In the genomic region with DNA sequence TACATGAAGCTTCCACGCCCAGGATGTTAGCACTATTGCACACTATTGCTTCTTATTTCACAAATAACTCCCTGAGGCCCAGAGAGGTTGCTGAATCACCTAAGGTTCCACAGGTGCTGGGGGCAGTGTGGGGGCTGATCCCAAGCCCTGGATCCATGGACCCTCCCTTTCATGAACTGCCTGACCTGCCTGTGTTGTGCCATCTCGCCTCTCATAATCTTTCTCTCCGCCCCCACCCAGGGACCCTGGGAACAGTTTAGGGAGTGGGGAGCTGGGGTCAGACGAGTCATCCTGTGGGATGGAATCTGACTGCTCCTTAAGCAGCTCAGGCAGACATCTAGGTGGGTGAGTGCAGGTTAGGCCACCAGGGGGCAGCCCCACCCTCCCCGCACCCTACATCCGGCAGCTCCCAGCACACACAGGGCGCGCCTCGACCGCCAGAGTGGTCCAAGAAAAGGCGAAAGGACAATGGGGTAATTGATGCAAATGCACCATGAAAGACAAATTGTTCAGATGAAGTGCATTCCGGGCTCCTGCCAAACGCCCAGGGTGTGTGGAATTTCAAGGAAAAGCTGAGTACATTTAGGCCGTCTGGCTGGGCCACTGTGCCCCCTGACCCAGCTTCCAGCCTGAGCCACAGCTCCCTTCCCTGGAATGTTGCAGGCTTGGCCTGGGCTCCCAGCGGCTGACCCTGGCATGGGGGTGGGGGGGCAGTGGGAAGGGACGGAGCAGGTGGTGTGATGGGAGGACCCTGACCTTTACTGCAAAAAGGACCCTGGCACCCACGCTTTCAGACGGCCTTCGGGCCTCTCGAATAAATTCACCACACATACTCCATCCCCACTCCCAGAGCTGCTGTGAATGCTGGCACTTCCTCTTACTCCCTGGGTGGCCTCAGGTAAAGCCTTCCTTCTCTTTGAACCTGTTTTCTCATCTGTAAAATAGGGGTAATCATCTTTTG, we compare ENCODE assay signal across 8 cellular contexts. TPM values are rescaled to one million over a fixed set of nuclear protein-coding genes. Genes with fewer than 3 reads are reported as not detected.
DNase-seq lines count a peak whose midpoint lies in the region; TF ChIP-seq lines count a peak whose summit lies in the region.

No MANE protein-coding gene starts in this region.

- peak; percentile 85 for TF ChIP-seq CTCF in AG09319 (IDR thresholded peaks at IDR 0.05; ENCODE audit: low read depth, low read length)
- peak; percentile 61 for TF ChIP-seq CTCF in HL-60 (IDR thresholded peaks at IDR 0.05; ENCODE audit: insufficient read depth, low read length)
- TF ChIP-seq CTCF in cardiac muscle cell (IDR thresholded peaks at IDR 0.05; ENCODE audit: low read depth, low read length): peak; percentile 90
- peak; percentile 77 to 86 (median 79) for TF ChIP-seq CTCF in vagina (IDR thresholded peaks at IDR 0.05)

- H3K9me3 ChIP-seq in cardiac muscle cell (ENCODE audit: low read depth) (no peaks in the 10 kb centered on the region), vagina (no peaks in the 10 kb centered on the region)

- H3K4me3 ChIP-seq in HL-60 (replicated peaks; ENCODE audit: insufficient read depth, low read length): no peak overlapping the region
- H3K4me3 ChIP-seq in cardiac muscle cell: no peak overlapping the region
- no peak overlapping the region for H3K4me3 ChIP-seq in vagina

- no peak for TF ChIP-seq POLR2A in vagina (IDR thresholded peaks at IDR 0.05)

- H3K27me3 ChIP-seq in HL-60 (ENCODE audit: insufficient read depth, poor library complexity, severe bottlenecking) (no peaks in the 10 kb centered on the region), cardiac muscle cell (no peaks in the 10 kb centered on the region), vagina (no peaks in the 10 kb centered on the region)

- intact Hi-C loops in posterior cingulate gyrus (cut with DNase I) (loop anchor here (1.0 to 5.0 kb wide), 3 partner anchors 15 to 34 kb away; a partner anchor contains a TSS), vagina (cut with DNase I) (loop anchor here (5.0 kb wide), 1 partner anchor 34 kb away; no protein-coding TSS in a partner anchor)

- DNase-seq in AG09319 (ENCODE audit: extremely low read depth, low read depth): peak; percentile 42
- peak; percentile 87 for DNase-seq in GM19240 (ENCODE audit: insufficient read length, low spot score)
- DNase-seq in HL-60 (ENCODE audit: low read depth in 1 of 2, low spot score in 1 of 2): peak in 1 of 2 experiments; percentile 44
- DNase-seq in RPMI7951 (ENCODE audit: low read depth): peak; percentile 72
- DNase-seq in activated naive CD4-positive, alpha-beta T cell treated with anti-CD3 and anti-CD28 coated beads, Interleukin-2, amount 50 U/mL, for 16 hours: peak; percentile 57
- DNase-seq in cardiac muscle cell (ENCODE audit: low read depth in 1 of 2, low spot score in 1 of 2): peak; percentile 80 to 88
- peak; percentile 73 to 96 (median 84) for DNase-seq in posterior cingulate gyrus
- DNase-seq in vagina (ENCODE audit: extremely low spot score in 2 of 2): no peak

- no peak overlapping the region for H3K27ac ChIP-seq in HL-60 (replicated peaks)
- H3K27ac ChIP-seq in cardiac muscle cell: no peak overlapping the region
- peak overlapping the region; percentile 36 for H3K27ac ChIP-seq in vagina

- H3K4me1 ChIP-seq in cardiac muscle cell (ENCODE audit: low read depth) (peaks cover 5% of the 10 kb centered on the region), vagina (peaks cover 37% of the 10 kb centered on the region)

- H3K36me3 ChIP-seq in cardiac muscle cell (no peaks in the 10 kb centered on the region), vagina (no peaks in the 10 kb centered on the region)

RNA-seq across cellular contexts. Expression of a gene that starts 20.8 kb away (rescaled TPM):
- 6.4 and 15.8 TPM in 2 replicates for total RNA-seq in RPMI7951 (2014; rRNA removed; shearing (Covaris generic))
- total RNA-seq in cardiac muscle cell (54.4 and 61.5 TPM in 2 replicates), vagina (80.5 TPM)
- polyA plus RNA-seq in cardiac muscle cell: 57.3 and 69.1 TPM in 2 replicates

RNA-seq across cellular contexts. Expression of a gene that starts 26.7 kb away (rescaled TPM):
- 0.10 and 0.24 TPM in 2 replicates for total RNA-seq in RPMI7951 (2014; rRNA removed; shearing (Covaris generic))
- 4,949 and 6,023 TPM in 2 replicates for total RNA-seq in cardiac muscle cell
- 6,427 and 7,117 TPM in 2 replicates for polyA plus RNA-seq in cardiac muscle cell
- total RNA-seq in vagina: not detected

RNA-seq across cellular contexts. Expression of a gene that starts 49.1 kb away (rescaled TPM):
- total RNA-seq in RPMI7951 (2014; rRNA removed; shearing (Covaris generic)): not detected in 2 replicates
- 8.4 and 12.6 TPM in 2 replicates for total RNA-seq in cardiac muscle cell
- 8.2 and 9.5 TPM in 2 replicates for polyA plus RNA-seq in cardiac muscle cell
- 91.8 TPM for total RNA-seq in vagina

RNA-seq across cellular contexts. Expression of a gene that starts 58.7 kb away (rescaled TPM):
- total RNA-seq in RPMI7951 (2014; rRNA removed; shearing (Covaris generic)): 292 and 402 TPM in 2 replicates
- 135 and 174 TPM in 2 replicates for total RNA-seq in cardiac muscle cell
- 76.4 and 78.9 TPM in 2 replicates for polyA plus RNA-seq in cardiac muscle cell
- 729 TPM for total RNA-seq in vagina

Comparison
In these comparisons a context has a peak if more than half of its experiments do, and no peak if none do; other contexts are left out.
1. DNase-seq: peak in AG09319 (single experiment), GM19240 (single experiment), RPMI7951 (single experiment), activated naive CD4-positive, alpha-beta T cell treated with anti-CD3 and anti-CD28 coated beads, Interleukin-2, amount 50 U/mL, for 16 hours (single experiment), cardiac muscle cell (2 of 2) and posterior cingulate gyrus (10 of 10); none in vagina (0 of 2).
2. RNA of a gene that starts 26.7 kb away (total RNA-seq): 4,949 to 6,023 TPM in cardiac muscle cell; 0.10 to 0.24 TPM in RPMI7951 and not detected in vagina (single experiment); every median in the first group is over 1,000 times any median in the second.
3. Peak in every context shown above with its lines, with median percentiles within 50 percentile points of each other: CTCF ChIP-seq.